In the genomic region with DNA sequence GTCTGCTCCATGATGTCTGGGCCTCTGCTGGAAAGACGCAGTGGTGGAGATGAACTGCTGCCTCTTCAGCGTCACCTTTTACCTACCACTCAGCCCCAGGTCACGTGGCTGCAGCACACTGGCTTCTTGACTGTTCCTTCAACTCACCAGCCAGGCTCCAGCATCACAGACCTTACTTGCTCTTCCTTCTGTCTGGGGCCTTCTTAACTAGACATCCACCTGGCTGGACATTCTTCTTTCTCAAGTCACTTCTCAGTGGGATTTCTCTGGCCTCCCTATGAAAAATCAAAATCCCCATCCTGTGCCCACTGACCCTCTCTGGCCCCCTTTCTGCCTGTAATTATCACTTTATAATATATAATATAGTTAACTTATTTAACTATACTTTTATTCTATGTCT, we compare ENCODE assay signal across 35 cellular contexts.
"Had no signal": no experiment of that assay in that cellular context is flagged by ENCODE, and none has a peak within 500 bp of the region (broad histone marks: within the 10 kb centered on the region; RNA-seq: fewer than 3 reads in every experiment).

No MANE protein-coding gene starts in this region.

- DNase-seq: Karpas-422, Kasumi-1, MG63, MM.1S, MV-4-11, NCI-H1048, NCI-H1092, NCI-H1092 treated with DMSO at 0.1 percent for 48 hours, NCI-H1105, NCI-H1105 treated with DMSO at 0.1 percent for 48 hours, NCI-H1417, NCI-H1417 treated with DMSO at 0.1 percent for 48 hours, NCI-H1436, NCI-H1436 treated with DMSO at 0.1 percent for 48 hours, NCI-H146, NCI-H1694, NCI-H1694 treated with DMSO at 0.1 percent for 48 hours, NCI-H187, NCI-H187 treated with DMSO at 0.1 percent for 48 hours, NCI-H1930, NCI-H2029, NCI-H2029 treated with DMSO at 0.1 percent for 48 hours, NCI-H2081, NCI-H2081 treated with DMSO at 0.1 percent for 48 hours, NCI-H2107, NCI-H2171, NCI-H2171 treated with DMSO at 0.1 percent for 48 hours, NCI-H2227 treated with DMSO at 0.1 percent for 48 hours, NCI-H226, NCI-H345, NCI-H446, NCI-H446 treated with DMSO at 0.1 percent for 48 hours, NCI-H510A, NCI-H510A treated with DMSO at 0.1 percent for 48 hours had no signal

- H3K27me3 ChIP-seq: MG63 had no signal

- H3K4me2 ChIP-seq: KMS-11 had no signal

- H3K27ac ChIP-seq: KMS-11 had no signal

- H3K9ac ChIP-seq: KMS-11 had no signal

- H3K4me3 ChIP-seq: MG63 had no signal

- H3K9me3 ChIP-seq: MG63 had no signal

- H3K36me3 ChIP-seq: MG63 had no signal
